8 cellular contexts compared by ENCODE assay signal in the genomic region with DNA sequence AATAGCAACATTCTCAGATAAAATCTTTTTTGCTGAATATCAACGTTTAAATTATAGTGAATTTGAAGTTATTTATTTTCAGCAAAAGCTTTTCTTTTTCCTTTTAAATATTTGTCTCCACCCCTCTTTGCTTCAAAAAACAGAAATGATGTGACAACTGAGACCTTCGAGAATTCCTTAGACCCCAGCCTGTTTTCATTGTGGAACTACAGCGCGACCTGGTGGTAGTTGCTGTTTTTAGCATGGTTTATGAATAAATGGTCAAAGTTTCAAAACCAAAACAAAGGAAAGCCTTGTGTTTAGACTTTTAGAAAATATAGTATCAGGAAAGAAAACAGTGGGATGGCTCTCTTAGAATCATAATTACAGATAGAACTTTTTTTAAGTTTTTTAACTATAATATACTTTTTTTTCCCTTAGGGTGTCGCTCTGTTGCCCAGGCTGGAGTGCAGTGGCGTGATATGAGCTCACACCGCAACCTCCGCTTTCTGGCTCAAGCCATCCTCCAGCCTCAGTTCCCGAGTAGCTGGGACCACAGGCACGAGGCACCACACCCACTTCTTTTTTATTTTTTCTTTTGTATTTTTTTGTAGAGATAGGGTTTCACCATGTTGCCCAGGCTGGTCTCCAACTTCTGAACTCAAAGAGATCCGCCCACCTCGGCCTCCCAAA. TPM values are rescaled to one million over a fixed set of nuclear protein-coding genes. Genes with fewer than 3 reads are reported as not detected.
A peak's percentile ranks its signal among the peaks of the same experiment; 100 is the strongest.
DNase-seq lines count a peak whose midpoint lies in the region; ATAC-seq and TF ChIP-seq lines count a peak whose summit lies in the region.

No MANE protein-coding gene starts in this region.

- no peaks in the 10 kb centered on the region for H3K9me2 ChIP-seq in MM.1S (replicated peaks; ENCODE audit: insufficient read depth, low read length)

- POLR2A ChIA-PET in CD4-positive, alpha-beta T cell (lab: Charles Lee) = no interaction called here

- no peak overlapping the region for H3K4me2 ChIP-seq in MM.1S (ENCODE audit: low read depth, low read length)

- H3K9me3 ChIP-seq in CD4-positive, alpha-beta T cell (ENCODE audit: control insufficient read depth, low read length) = no peaks in the 10 kb centered on the region
- H3K9me3 ChIP-seq in MM.1S (replicated peaks; ENCODE audit: insufficient read depth, low read length) (no peaks in the 10 kb centered on the region), left lung (no peaks in the 10 kb centered on the region)

- peak in 7 of 10 experiments; percentile 7 to 35 (median 19) for DNase-seq in CD4-positive, alpha-beta T cell
- DNase-seq in GM20000 (ENCODE audit: low spot score) (peak; percentile 45), MM.1S (peak; percentile 48), T1000 (lab: John Stamatoyannopoulos, UW) (peak; percentile 63), chondrocyte (ENCODE audit: low spot score) (no peak), left lung (peak in 1 of 2 donors; percentile 38), NCI-H146 treated with DMSO at 0.1 percent for 48 hours (lab: John Stamatoyannopoulos, UW; ENCODE audit: unreplicated experiment) (no peak)
- DNase-seq in stimulated activated CD8-positive, alpha-beta memory T cell treated with anti-CD3 and anti-CD28 coated beads, Interleukin-15, amount 100 ng/mL, for 48 hours (ENCODE audit: low read depth in 2 of 2) = peak; percentile 4

- H3K4me1 ChIP-seq in MM.1S (ENCODE audit: low read length) = no peaks in the 10 kb centered on the region
- peaks cover 0 to 5% of the 10 kb centered on the region in 2 donors for H3K4me1 ChIP-seq in left lung

- H4K20me1 ChIP-seq in MM.1S (ENCODE audit: insufficient read depth, low read length) = no peaks in the 10 kb centered on the region

- H3K27ac Mint-ChIP-seq in CD4-positive, alpha-beta T cell = no peak overlapping the region
- H3K27ac Mint-ChIP-seq in chondrocyte (ENCODE audit: unreplicated experiment) = peak overlapping the region; percentile 81

- H3K36me3 ChIP-seq in MM.1S (replicated peaks; ENCODE audit: insufficient read depth, low read length) = no peaks in the 10 kb centered on the region
- H3K36me3 ChIP-seq in left lung = no peaks in the 10 kb centered on the region

- H3K79me2 ChIP-seq in MM.1S (ENCODE audit: low read length) = no peaks in the 10 kb centered on the region

- H3K36me3 Mint-ChIP-seq in CD4-positive, alpha-beta T cell (ENCODE audit: low read depth) = no peaks in the 10 kb centered on the region
- H3K36me3 Mint-ChIP-seq in chondrocyte (ENCODE audit: low read depth) = no peaks in the 10 kb centered on the region

- no peaks in the 10 kb centered on the region for H3F3A ChIP-seq in MM.1S (ENCODE audit: insufficient read depth, low read length)

- H2AFZ ChIP-seq in MM.1S (ENCODE audit: low read length) = no peak overlapping the region

- no peak overlapping the region for H3K9ac ChIP-seq in MM.1S (ENCODE audit: low read length)

- no peaks in the 10 kb centered on the region for H3K9me3 Mint-ChIP-seq in CD4-positive, alpha-beta T cell
- H3K9me3 Mint-ChIP-seq in chondrocyte (ENCODE audit: low read depth) = no peaks in the 10 kb centered on the region

- no peak overlapping the region for H3K4me3 Mint-ChIP-seq in CD4-positive, alpha-beta T cell
- no peak overlapping the region for H3K4me3 Mint-ChIP-seq in chondrocyte (ENCODE audit: unreplicated experiment)

- ATAC-seq in CD4-positive, alpha-beta T cell (ENCODE audit: poor library complexity) = no peak
- ATAC-seq in left lung = peak; percentile 85

- no peaks in the 10 kb centered on the region for H3K27me3 Mint-ChIP-seq in CD4-positive, alpha-beta T cell
- H3K27me3 Mint-ChIP-seq in chondrocyte (ENCODE audit: low read depth) = no peaks in the 10 kb centered on the region

- CTCF ChIA-PET in CD4-positive, alpha-beta T cell (lab: Charles Lee) = interaction anchor here (0.6 to 1.3 kb wide), 3 partner anchors 10 to 507 kb away, joined by 3 to 5 read pairs (median 3); no protein-coding TSS in a partner anchor

- intact Hi-C loops in CD4-positive, alpha-beta T cell (cut with DNase I, micrococcal nuclease) = loop anchor here (5.0 to 10.0 kb wide), 3 partner anchors 573 to 1248 kb away; no protein-coding TSS in a partner anchor
- intact Hi-C loops in left lung (cut with DNase I) = no loop called here

- H3K4me3 ChIP-seq in MM.1S (ENCODE audit: low read length) (no peak overlapping the region), left lung (no peak overlapping the region)

- H3K4me1 Mint-ChIP-seq in CD4-positive, alpha-beta T cell (ENCODE audit: low read depth) = peaks cover 4% of the 10 kb centered on the region
- peaks cover 44% of the 10 kb centered on the region for H3K4me1 Mint-ChIP-seq in chondrocyte (ENCODE audit: low read depth)

- H3K27ac ChIP-seq in CD4-positive, alpha-beta T cell (ENCODE audit: low read depth, low read length) = no peak overlapping the region
- H3K27ac ChIP-seq in MM.1S (ENCODE audit: low read length) (no peak overlapping the region), left lung (peak overlapping the region in 1 of 2 donors; percentile 33)

- TF ChIP-seq CTCF in CD4-positive, alpha-beta T cell (IDR thresholded peaks at IDR 0.05) = peak; percentile 75
- peak; percentile 71 for TF ChIP-seq CTCF in GM20000 (IDR thresholded peaks at IDR 0.05; ENCODE audit: extremely low read depth, missing control alignments)
- TF ChIP-seq CTCF in MM.1S (IDR thresholded peaks at IDR 0.05; ENCODE audit: low read length) = peak; percentile 73
- peak; percentile 97 for TF ChIP-seq CTCF in chondrocyte (IDR thresholded peaks at IDR 0.05)
- TF ChIP-seq CTCF in left lung (IDR thresholded peaks at IDR 0.05) = peak; percentile 32 to 62

- peaks cover 8% of the 10 kb centered on the region for H3K27me3 ChIP-seq in CD4-positive, alpha-beta T cell (ENCODE audit: control insufficient read depth, insufficient read depth, low read length)
- H3K27me3 ChIP-seq in MM.1S (replicated peaks; ENCODE audit: insufficient read depth, low read length) (no peaks in the 10 kb centered on the region), left lung (no peaks in the 10 kb centered on the region)

RNA-seq across cellular contexts. Expression of gene TMEM184C, which starts 26.8 kb away (rescaled TPM):
- 10 to 100 TPM; 10.0 to 10.1 TPM for total RNA-seq in CD4-positive, alpha-beta T cell
- total RNA-seq in chondrocyte (35.3 to 40.8 TPM (median 39.3 TPM) in 3 replicates), left lung (10 to 100 TPM; 35.5 to 42.1 TPM)

Comparison
In these comparisons a context has a peak if more than half of its experiments do, and no peak if none do; other contexts are left out.
1. DNase-seq: peak in CD4-positive, alpha-beta T cell (7 of 10), GM20000 (single experiment), MM.1S (single experiment), T1000 (single experiment) and stimulated activated CD8-positive, alpha-beta memory T cell treated with anti-CD3 and anti-CD28 coated beads, Interleukin-15, amount 100 ng/mL, for 48 hours (2 of 2); none in chondrocyte (single experiment) and NCI-H146 treated with DMSO at 0.1 percent for 48 hours (single experiment).
2. CTCF ChIP-seq: peak in every context shown above with its lines; median percentile 97 in chondrocyte; 75 in CD4-positive, alpha-beta T cell; 73 in MM.1S; 71 in GM20000; 47 in left lung.
3. intact Hi-C loops: an anchor here in CD4-positive, alpha-beta T cell (5.0 to 10.0 kb wide); none called in left lung.